Comparison of ENCODE assay signal across 10 cellular contexts in the genomic region with DNA sequence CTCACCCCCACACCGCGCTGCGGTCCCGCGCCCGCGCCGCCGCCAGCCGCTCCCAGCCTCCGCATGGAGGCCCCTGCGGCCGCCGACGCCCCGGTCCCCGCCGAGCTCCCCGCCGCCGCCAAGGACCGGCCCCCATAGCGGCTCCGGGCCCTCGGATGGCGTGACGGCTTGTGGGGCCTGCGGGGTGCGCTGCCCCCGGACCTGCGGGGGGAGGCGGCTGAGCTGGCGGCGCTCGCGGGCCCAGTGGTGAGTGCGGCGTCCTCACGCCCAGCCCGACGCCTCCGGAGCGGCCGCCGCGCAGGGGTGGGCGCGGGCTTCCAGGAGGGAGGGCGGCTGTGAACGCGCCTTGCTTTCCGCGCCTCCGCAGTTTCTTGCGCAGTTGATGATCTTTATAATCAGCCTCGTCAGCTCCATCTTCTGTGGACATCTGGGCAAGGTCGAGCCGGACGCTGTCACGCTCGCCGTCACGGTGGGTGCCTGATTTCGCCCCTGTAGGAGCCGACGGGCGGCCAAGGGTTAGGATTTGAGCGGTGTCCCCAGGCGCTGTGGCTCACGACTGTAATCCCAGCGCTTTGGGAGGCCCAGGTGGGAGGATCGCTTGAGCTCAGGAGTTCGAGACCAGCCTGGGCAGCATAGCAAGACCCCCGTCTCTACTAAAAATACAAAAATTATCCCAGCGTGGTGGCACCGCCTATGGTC. TPM values are rescaled to one million over a fixed set of nuclear protein-coding genes. Genes with fewer than 3 reads are reported as not detected.
DNase-seq lines count a peak whose midpoint lies in the region; ATAC-seq and TF ChIP-seq lines count a peak whose summit lies in the region.
"Had no signal": no experiment of that assay in that cellular context is flagged by ENCODE, and none has a peak within 500 bp of the region (broad histone marks: within the 10 kb centered on the region; RNA-seq: fewer than 3 reads in every experiment).

No MANE protein-coding gene starts in this region.

- H3K4ac ChIP-seq in trophoblast cell (ENCODE audit: low read depth, low read length), result no peak overlapping the region

- no peak overlapping the region for H3K18ac ChIP-seq in trophoblast cell (ENCODE audit: low read length)

- H3K4me3 ChIP-seq in CD4-positive, alpha-beta memory T cell (ENCODE audit: low read length in 2 of 2), result no peak overlapping the region
- peak overlapping the region; percentile 27 to 51 for H3K4me3 ChIP-seq in right atrium auricular region
- H3K4me3 ChIP-seq in trophoblast cell (ENCODE audit: low read depth, low read length), result peak overlapping the region; percentile 60

- H2AFZ ChIP-seq in trophoblast cell (ENCODE audit: insufficient read depth, low read length, poor library complexity), result peak overlapping the region; percentile 52

- H3K4me2 ChIP-seq in trophoblast cell (ENCODE audit: low read length), result peak overlapping the region; percentile 67

- no peak overlapping the region for H4K8ac ChIP-seq in trophoblast cell (ENCODE audit: low read depth, low read length)

- H4K12ac ChIP-seq in trophoblast cell (ENCODE audit: low read depth, low read length), result no peak overlapping the region

- no peak overlapping the region for H2BK12ac ChIP-seq in trophoblast cell (ENCODE audit: low read length)

- DNase-seq in CD4-positive, alpha-beta memory T cell, result no peak
- DNase-seq in activated T-cell treated with anti-CD3 and anti-CD28 coated beads, Interleukin-2, amount 50 U/mL, for 72 hours, result no peak
- no peak for DNase-seq in right atrium auricular region (ENCODE audit: low spot score)
- no peak for DNase-seq in trophoblast cell
- no peak for DNase-seq in GOT3 (lab: John Stamatoyannopoulos, UW)
- no peak for DNase-seq in NCI-H2029 treated with DMSO at 0.1 percent for 48 hours (lab: John Stamatoyannopoulos, UW)
- DNase-seq in NK-92 (lab: John Stamatoyannopoulos, UW; ENCODE audit: unreplicated experiment), result no peak
- DNase-seq: erythroblast, T-helper 2 cell had no signal

- WGBS in trophoblast cell (ENCODE audit: extremely low coverage, insufficient coverage, insufficient read length), result no CpG with 5 or more reads among the region's 76 CpGs

- CTCF ChIA-PET in CD4-positive, alpha-beta memory T cell (lab: Charles Lee; ENCODE audit: partially characterized antibody), result no interaction called here

- H3K4me1 ChIP-seq in CD4-positive, alpha-beta memory T cell (ENCODE audit: insufficient read depth, low read length), result no peaks in the 10 kb centered on the region
- H3K4me1 ChIP-seq in right atrium auricular region (no peaks in the 10 kb centered on the region), trophoblast cell (ENCODE audit: control insufficient read depth in 1 of 2, insufficient read depth in 2 of 2, low read length in 2 of 2) (peaks cover 3 to 5% of the 10 kb centered on the region in 2 experiments)

- H4K91ac ChIP-seq in trophoblast cell (ENCODE audit: low read depth, low read length), result no peak overlapping the region

- no peak overlapping the region for H3K27ac ChIP-seq in CD4-positive, alpha-beta memory T cell (ENCODE audit: low read depth, low read length)
- H3K27ac ChIP-seq in right atrium auricular region, result no peak overlapping the region
- H3K27ac ChIP-seq in trophoblast cell (ENCODE audit: low read depth, low read length), result no peak overlapping the region

- no peaks in the 10 kb centered on the region for H3K79me2 ChIP-seq in trophoblast cell (ENCODE audit: control insufficient read depth, insufficient read depth, low read length, poor library complexity)

- H3K4me3 Mint-ChIP-seq in CD4-positive, alpha-beta memory T cell, result peak overlapping the region in 5 of 8 donors; percentile 40 to 77 (median 54)
- H3K4me3 Mint-ChIP-seq in activated T-cell treated with anti-CD3 and anti-CD28 coated beads, Interleukin-2, amount 50 U/mL, for 72 hours, result peak overlapping the region; percentile 57 to 74

- no peak overlapping the region for H3K23ac ChIP-seq in trophoblast cell (ENCODE audit: low read length)

- no peaks in the 10 kb centered on the region for H3K9me3 ChIP-seq in CD4-positive, alpha-beta memory T cell (ENCODE audit: control insufficient read depth in 1 of 2, low read length in 2 of 2)
- H3K9me3 ChIP-seq in right atrium auricular region (no peaks in the 10 kb centered on the region), trophoblast cell (ENCODE audit: insufficient read depth, low read depth, low read length) (peaks cover 2% of the 10 kb centered on the region)

- H3K14ac ChIP-seq in trophoblast cell (ENCODE audit: low read length), result no peak overlapping the region

- no peak overlapping the region for H2BK5ac ChIP-seq in trophoblast cell (ENCODE audit: low read depth, low read length, poor library complexity)

- H3K27me3 Mint-ChIP-seq in CD4-positive, alpha-beta memory T cell, result peaks cover 24 to 30% of the 10 kb centered on the region in 2 donors
- H3K27me3 Mint-ChIP-seq in activated T-cell treated with anti-CD3 and anti-CD28 coated beads, Interleukin-2, amount 50 U/mL, for 72 hours (ENCODE audit: low read depth), result peaks cover 13% of the 10 kb centered on the region

- no peak overlapping the region for H3K9ac ChIP-seq in trophoblast cell (ENCODE audit: low read length)

- H3K36me3 ChIP-seq in CD4-positive, alpha-beta memory T cell (ENCODE audit: insufficient read depth, low read length), result no peaks in the 10 kb centered on the region
- H3K36me3 ChIP-seq in right atrium auricular region, result no peaks in the 10 kb centered on the region
- H3K36me3 ChIP-seq in trophoblast cell (ENCODE audit: control insufficient read depth in 1 of 2, insufficient read depth in 2 of 2, low read length in 2 of 2), result no peaks in the 10 kb centered on the region

- peaks cover 0 to 3% (median 3%) of the 10 kb centered on the region in 4 donors for H3K4me1 Mint-ChIP-seq in CD4-positive, alpha-beta memory T cell
- peaks cover 5% of the 10 kb centered on the region for H3K4me1 Mint-ChIP-seq in activated T-cell treated with anti-CD3 and anti-CD28 coated beads, Interleukin-2, amount 50 U/mL, for 72 hours (ENCODE audit: low read depth)

- no peak overlapping the region for H3K27ac Mint-ChIP-seq in CD4-positive, alpha-beta memory T cell
- H3K27ac Mint-ChIP-seq in activated T-cell treated with anti-CD3 and anti-CD28 coated beads, Interleukin-2, amount 50 U/mL, for 72 hours, result no peak overlapping the region

- no peaks in the 10 kb centered on the region for H3K9me3 Mint-ChIP-seq in CD4-positive, alpha-beta memory T cell
- H3K9me3 Mint-ChIP-seq in activated T-cell treated with anti-CD3 and anti-CD28 coated beads, Interleukin-2, amount 50 U/mL, for 72 hours, result no peaks in the 10 kb centered on the region

- H2AK5ac ChIP-seq in trophoblast cell (ENCODE audit: low read length), result no peak overlapping the region

- peaks cover 13% of the 10 kb centered on the region for H3K27me3 ChIP-seq in CD4-positive, alpha-beta memory T cell (ENCODE audit: insufficient read depth, low read length)
- H3K27me3 ChIP-seq in right atrium auricular region (peaks cover 0 to 4% of the 10 kb centered on the region in 2 donors), trophoblast cell (ENCODE audit: insufficient read depth, low read length) (peaks cover 17% of the 10 kb centered on the region)

- POLR2A ChIA-PET in CD4-positive, alpha-beta memory T cell (lab: Charles Lee; ENCODE audit: partially characterized antibody), result no interaction called here

- intact Hi-C loops in CD4-positive, alpha-beta memory T cell (cut with micrococcal nuclease), result no loop called here

- no peaks in the 10 kb centered on the region for H3K79me1 ChIP-seq in trophoblast cell (ENCODE audit: low read length)

- no peak for TF ChIP-seq CTCF in right atrium auricular region (IDR thresholded peaks at IDR 0.05)

- no peaks in the 10 kb centered on the region for H3K36me3 Mint-ChIP-seq in CD4-positive, alpha-beta memory T cell
- H3K36me3 Mint-ChIP-seq in activated T-cell treated with anti-CD3 and anti-CD28 coated beads, Interleukin-2, amount 50 U/mL, for 72 hours (ENCODE audit: insufficient read depth in 2 of 2), result no peaks in the 10 kb centered on the region

- no peak overlapping the region for H2BK120ac ChIP-seq in trophoblast cell (ENCODE audit: insufficient read depth, low read length, poor library complexity)

- ATAC-seq in activated T-cell treated with anti-CD3 and anti-CD28 coated beads, Interleukin-2, amount 50 U/mL, for 72 hours (replicated peaks in 1 of 2), result peak; percentile 27 to 28
- ATAC-seq in GM19452 (IDR thresholded peaks at IDR 0.05; ENCODE audit: unreplicated experiment), result no peak

RNA-seq across cellular contexts. Expression of a gene that starts 46.4 kb away (rescaled TPM):
- under 1 TPM in 1 of 2 experiments, not detected in 1; 0.25 TPM for total RNA-seq in CD4-positive, alpha-beta memory T cell
- polyA plus RNA-seq in CD4-positive, alpha-beta memory T cell, result not detected
- 1 to 10 TPM in 1 of 2 donors, under 1 TPM in 1; 0.65 to 1.5 TPM for total RNA-seq in activated T-cell treated with anti-CD3 and anti-CD28 coated beads, Interleukin-2, amount 50 U/mL, for 72 hours
- total RNA-seq in right atrium auricular region, result 1 to 10 TPM; 2.2 to 4.9 TPM
- polyA plus RNA-seq in trophoblast cell (2013), result not detected in 2 replicates

Comparison
In these comparisons a context has a peak if more than half of its experiments do, and no peak if none do; other contexts are left out.
1. H3K4me3 ChIP-seq: peak in right atrium auricular region (2 of 2) and trophoblast cell (single experiment); none in CD4-positive, alpha-beta memory T cell (0 of 2).